Comparison of ENCODE assay signal across 23 cellular contexts in the genomic region with DNA sequence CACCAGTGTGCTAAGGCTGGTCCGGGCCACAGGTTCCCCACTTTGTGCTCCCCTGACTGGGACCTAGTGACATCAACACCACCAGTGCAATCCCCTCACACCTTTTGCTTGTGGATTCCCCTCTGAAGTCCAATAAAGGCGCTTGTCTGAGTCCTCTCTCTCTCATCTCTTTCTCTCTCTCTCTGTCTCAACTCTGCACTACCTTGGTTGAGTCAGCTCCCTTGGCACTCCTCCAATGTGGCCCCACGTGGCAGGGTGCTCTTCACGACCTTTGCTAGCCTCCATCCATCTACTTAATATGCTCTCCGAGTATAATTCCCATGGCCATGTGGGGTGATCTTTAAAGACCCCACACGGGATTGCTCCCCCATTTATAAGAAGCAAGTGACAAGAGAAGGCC.
DNase-seq lines count a peak whose midpoint lies in the region; ATAC-seq and TF ChIP-seq lines count a peak whose summit lies in the region.
"Had no signal": no experiment of that assay in that cellular context is flagged by ENCODE, and none has a peak within 500 bp of the region (broad histone marks: within the 10 kb centered on the region; RNA-seq: fewer than 3 reads in every experiment).

No MANE protein-coding gene starts in this region.

- peak overlapping the region; percentile 7 for H2BK5ac ChIP-seq in neuronal stem cell (ENCODE audit: low read length)

- no peak overlapping the region for H3K27ac Mint-ChIP-seq in activated CD8-positive, alpha-beta T cell treated with anti-CD3 and anti-CD28 coated beads, Interleukin-2, amount 10 ng/mL, durations not matched to agents 7 days and 5 days
- H3K27ac Mint-ChIP-seq in activated CD8-positive, alpha-beta T cell treated with anti-CD3 and anti-CD28 coated beads for 36 hours: no peak overlapping the region
- H3K27ac Mint-ChIP-seq: activated T-helper 1 cell treated with anti-CD3 and anti-CD28 coated beads, Interleukin-12 subunit alpha, Interleukin-12 subunit beta, Interleukin-2, Interleukin-4 antibody, amounts not matched to agents 30 ng/mL and 10 ng/mL and 1 ng/mL, durations not matched to agents 14 hours and 24 hours and 36 hours; dendritic cell treated with granulocyte-macrophage colony-stimulating factor and Interleukin-4, amounts not matched to agents 40 ng/mL and 50 ng/mL, for 4 days; GM23338; memory B cell had no signal

- no peak overlapping the region for H3K4me2 ChIP-seq in neuronal stem cell (ENCODE audit: insufficient read depth, low read length, poor library complexity, severe bottlenecking)
- H3K4me2 ChIP-seq: GM23338 had no signal

- no peak overlapping the region for H3K23ac ChIP-seq in neuronal stem cell (ENCODE audit: low read depth, low read length, poor library complexity)

- no peak overlapping the region for H3K27ac ChIP-seq in brain microvascular endothelial cell
- H3K27ac ChIP-seq in neuronal stem cell (replicated peaks; ENCODE audit: low read length): no peak overlapping the region
- H3K27ac ChIP-seq: psoas muscle, SJCRH30, vagina had no signal

- H3K4me1 ChIP-seq in neuronal stem cell (ENCODE audit: control insufficient read depth in 2 of 2, insufficient read depth in 1 of 2, low read depth in 1 of 2, low read length in 2 of 2): peaks cover 19 to 22% of the 10 kb centered on the region in 2 donors
- H3K4me1 ChIP-seq: psoas muscle, vagina had no signal

- H3K14ac ChIP-seq in neuronal stem cell (ENCODE audit: low read length): no peak overlapping the region

- no peak overlapping the region for H4K91ac ChIP-seq in neuronal stem cell (ENCODE audit: low read depth, low read length, poor library complexity)

- H3K9me3 ChIP-seq in neuronal stem cell (replicated peaks in 1 of 2; ENCODE audit: control insufficient read depth in 2 of 2, insufficient read depth in 1 of 2, low read depth in 1 of 2, low read length in 2 of 2): no peaks in the 10 kb centered on the region
- H3K9me3 ChIP-seq: psoas muscle, SJCRH30, vagina had no signal

- H3K36me3 ChIP-seq in brain microvascular endothelial cell (replicated peaks) (no peaks in the 10 kb centered on the region), neuronal stem cell (replicated peaks in 1 of 2; ENCODE audit: control insufficient read depth in 2 of 2, insufficient read depth in 2 of 2, low read length in 2 of 2) (no peaks in the 10 kb centered on the region)
- H3K36me3 ChIP-seq: SJCRH30, vagina had no signal

- H3K4ac ChIP-seq in neuronal stem cell (ENCODE audit: low read length): no peak overlapping the region

- peak overlapping the region; percentile 22 for H2AK5ac ChIP-seq in neuronal stem cell (ENCODE audit: low read depth, low read length)

- H3K4me3 Mint-ChIP-seq in activated CD8-positive, alpha-beta T cell treated with anti-CD3 and anti-CD28 coated beads, Interleukin-2, amount 10 ng/mL, durations not matched to agents 7 days and 5 days: no peak overlapping the region
- no peak overlapping the region for H3K4me3 Mint-ChIP-seq in activated CD8-positive, alpha-beta T cell treated with anti-CD3 and anti-CD28 coated beads for 36 hours
- H3K4me3 Mint-ChIP-seq: activated T-helper 1 cell treated with anti-CD3 and anti-CD28 coated beads, Interleukin-12 subunit alpha, Interleukin-12 subunit beta, Interleukin-2, Interleukin-4 antibody, amounts not matched to agents 30 ng/mL and 10 ng/mL and 1 ng/mL, durations not matched to agents 14 hours and 24 hours and 36 hours; CD4-positive, alpha-beta memory T cell; dendritic cell treated with granulocyte-macrophage colony-stimulating factor and Interleukin-4, amounts not matched to agents 40 ng/mL and 50 ng/mL, for 4 days; GM23338; memory B cell; naive thymus-derived CD8-positive, alpha-beta T cell had no signal

- H3K79me1 ChIP-seq in neuronal stem cell (ENCODE audit: low read depth, low read length): no peaks in the 10 kb centered on the region

- WGBS in neuronal stem cell (ENCODE audit: extremely low coverage in 2 of 2, insufficient read length in 2 of 2, insufficient replicate concordance in 1 of 2), 2 donors: no CpG with 5 or more reads among the region's 6 CpGs

- CTCF ChIA-PET in activated CD8-positive, alpha-beta T cell treated with anti-CD3 and anti-CD28 coated beads, Interleukin-2, amount 10 ng/mL, durations not matched to agents 7 days and 5 days (lab: Charles Lee): no interaction called here
- CTCF ChIA-PET in activated CD8-positive, alpha-beta T cell treated with anti-CD3 and anti-CD28 coated beads for 36 hours (lab: Charles Lee): no interaction called here

- H3K27me3 Mint-ChIP-seq in activated CD8-positive, alpha-beta T cell treated with anti-CD3 and anti-CD28 coated beads, Interleukin-2, amount 10 ng/mL, durations not matched to agents 7 days and 5 days (ENCODE audit: low read depth): peaks cover 5% of the 10 kb centered on the region
- H3K27me3 Mint-ChIP-seq in activated CD8-positive, alpha-beta T cell treated with anti-CD3 and anti-CD28 coated beads for 36 hours: no peaks in the 10 kb centered on the region
- H3K27me3 Mint-ChIP-seq: CD4-positive, alpha-beta memory T cell; dendritic cell treated with granulocyte-macrophage colony-stimulating factor and Interleukin-4, amounts not matched to agents 40 ng/mL and 50 ng/mL, for 4 days; memory B cell; naive thymus-derived CD8-positive, alpha-beta T cell had no signal

- H3K27me3 ChIP-seq in brain microvascular endothelial cell (replicated peaks) (no peaks in the 10 kb centered on the region), neuronal stem cell (ENCODE audit: control insufficient read depth in 3 of 3, insufficient read depth in 3 of 3, low read depth in 1 of 3, low read length in 3 of 3) (peaks cover 0 to 4% (median 0%) of the 10 kb centered on the region in 3 experiments)
- H3K27me3 ChIP-seq: SJCRH30, vagina had no signal

- POLR2A ChIA-PET in activated CD8-positive, alpha-beta T cell treated with anti-CD3 and anti-CD28 coated beads, Interleukin-2, amount 10 ng/mL, durations not matched to agents 7 days and 5 days (lab: Charles Lee): no interaction called here
- POLR2A ChIA-PET in activated CD8-positive, alpha-beta T cell treated with anti-CD3 and anti-CD28 coated beads for 36 hours (lab: Charles Lee): no interaction called here

- H4K8ac ChIP-seq in neuronal stem cell (ENCODE audit: low read depth, low read length): no peak overlapping the region

- in situ Hi-C loops in brain microvascular endothelial cell (cut with HindIII; ENCODE audit: low pct_ligation_motif_present, low sequenced_read_pairs): no loop called here

- no peak overlapping the region for H3K4me3 ChIP-seq in brain microvascular endothelial cell (ENCODE audit: low read depth, low read length)
- no peak overlapping the region for H3K4me3 ChIP-seq in neuronal stem cell (ENCODE audit: low read length in 2 of 2)
- H3K4me3 ChIP-seq: GM23338, psoas muscle, SJCRH30, vagina had no signal

- peak; percentile 7 for DNase-seq in activated CD8-positive, alpha-beta T cell treated with anti-CD3 and anti-CD28 coated beads, Interleukin-2, amount 10 ng/mL, durations not matched to agents 7 days and 5 days
- no peak for DNase-seq in activated CD8-positive, alpha-beta T cell treated with anti-CD3 and anti-CD28 coated beads for 36 hours
- DNase-seq in LoVo (ENCODE audit: low spot score) (peak; percentile 37), brain microvascular endothelial cell (peak; percentile 22), neuronal stem cell (ENCODE audit: low spot score) (no peak), NCI-H146 (lab: John Stamatoyannopoulos, UW) (no peak)
- no peak for DNase-seq in stimulated activated naive CD4-positive, alpha-beta T cell (lab: John Stamatoyannopoulos, UW)
- DNase-seq: ACHN; CD4-positive, alpha-beta memory T cell; GDM1; head of caudate nucleus; islet precursor cell; naive thymus-derived CD8-positive, alpha-beta T cell; NCI-H1930; NCI-H510A treated with DMSO at 0.1 percent for 48 hours; psoas muscle; SJCRH30 had no signal

- no peak overlapping the region for H2BK120ac ChIP-seq in neuronal stem cell (ENCODE audit: low read depth, low read length)

- peaks cover 6% of the 10 kb centered on the region for H3K4me1 Mint-ChIP-seq in activated CD8-positive, alpha-beta T cell treated with anti-CD3 and anti-CD28 coated beads, Interleukin-2, amount 10 ng/mL, durations not matched to agents 7 days and 5 days (ENCODE audit: low read depth)
- H3K4me1 Mint-ChIP-seq in activated CD8-positive, alpha-beta T cell treated with anti-CD3 and anti-CD28 coated beads for 36 hours (ENCODE audit: low read depth): peaks cover 8% of the 10 kb centered on the region

- H2AFZ ChIP-seq in neuronal stem cell (ENCODE audit: low read length): no peak overlapping the region
- H2AFZ ChIP-seq: GM23338 had no signal

- intact Hi-C loops in activated CD8-positive, alpha-beta T cell treated with anti-CD3 and anti-CD28 coated beads for 36 hours (cut with micrococcal nuclease): no loop called here

- no peak overlapping the region for H2BK12ac ChIP-seq in neuronal stem cell (ENCODE audit: low read length)

- TF ChIP-seq CTCF in activated CD8-positive, alpha-beta T cell treated with anti-CD3 and anti-CD28 coated beads for 36 hours (IDR thresholded peaks at IDR 0.05): no peak
- TF ChIP-seq CTCF in brain microvascular endothelial cell (IDR thresholded peaks at IDR 0.05; ENCODE audit: low read depth, low read length, missing control alignments): no peak

- ATAC-seq in activated CD8-positive, alpha-beta T cell treated with anti-CD3 and anti-CD28 coated beads, Interleukin-2, amount 10 ng/mL, durations not matched to agents 7 days and 5 days: no peak
- ATAC-seq in activated CD8-positive, alpha-beta T cell treated with anti-CD3 and anti-CD28 coated beads for 36 hours: no peak
- ATAC-seq in HG03108 (IDR thresholded peaks at IDR 0.05; ENCODE audit: unreplicated experiment): no peak
- ATAC-seq: GM23338; naive thymus-derived CD8-positive, alpha-beta T cell; psoas muscle had no signal

- H3K36me3 Mint-ChIP-seq in activated CD8-positive, alpha-beta T cell treated with anti-CD3 and anti-CD28 coated beads, Interleukin-2, amount 10 ng/mL, durations not matched to agents 7 days and 5 days (ENCODE audit: low read depth): no peaks in the 10 kb centered on the region
- no peaks in the 10 kb centered on the region for H3K36me3 Mint-ChIP-seq in activated CD8-positive, alpha-beta T cell treated with anti-CD3 and anti-CD28 coated beads for 36 hours (ENCODE audit: low read depth)
- H3K36me3 Mint-ChIP-seq: CD4-positive, alpha-beta memory T cell; naive thymus-derived CD8-positive, alpha-beta T cell had no signal

- no peak overlapping the region for H3K9ac ChIP-seq in neuronal stem cell (ENCODE audit: low read depth, low read length, poor library complexity)

- peak overlapping the region; percentile 57 for H3K18ac ChIP-seq in neuronal stem cell (ENCODE audit: low read length)

- no peaks in the 10 kb centered on the region for H3K9me3 Mint-ChIP-seq in activated CD8-positive, alpha-beta T cell treated with anti-CD3 and anti-CD28 coated beads, Interleukin-2, amount 10 ng/mL, durations not matched to agents 7 days and 5 days (ENCODE audit: insufficient read depth)
- H3K9me3 Mint-ChIP-seq in activated CD8-positive, alpha-beta T cell treated with anti-CD3 and anti-CD28 coated beads for 36 hours: no peaks in the 10 kb centered on the region
- H3K9me3 Mint-ChIP-seq: activated T-helper 1 cell treated with anti-CD3 and anti-CD28 coated beads, Interleukin-12 subunit alpha, Interleukin-12 subunit beta, Interleukin-2, Interleukin-4 antibody, amounts not matched to agents 30 ng/mL and 10 ng/mL and 1 ng/mL, durations not matched to agents 14 hours and 24 hours and 36 hours; dendritic cell treated with granulocyte-macrophage colony-stimulating factor and Interleukin-4, amounts not matched to agents 40 ng/mL and 50 ng/mL, for 4 days; GM23338; naive thymus-derived CD8-positive, alpha-beta T cell had no signal

- no peak overlapping the region for H2BK15ac ChIP-seq in neuronal stem cell (ENCODE audit: low read length)

Comparison
In these comparisons a context has a peak if more than half of its experiments do, and no peak if none do; other contexts are left out.
1. DNase-seq: peak in activated CD8-positive, alpha-beta T cell treated with anti-CD3 and anti-CD28 coated beads, Interleukin-2, amount 10 ng/mL, durations not matched to agents 7 days and 5 days (single experiment), LoVo (single experiment) and brain microvascular endothelial cell (single experiment); none in activated CD8-positive, alpha-beta T cell treated with anti-CD3 and anti-CD28 coated beads for 36 hours (single experiment), neuronal stem cell (single experiment), stimulated activated naive CD4-positive, alpha-beta T cell (0 of 6) and NCI-H146 (single experiment).